ENCODE assay signal across 1 cellular context in genomic region chr19:3666545-3666856, GRCh38.
TF ChIP-seq lines count a peak whose summit lies in the region.

No MANE protein-coding gene starts in this region.

TF ChIP-seq in GM12878, 131 proteins besides CTCF, POLR2A, EP300 and RAD21:
- 0 out of 2 replicates have a peak, but pooled peaks have one; percentile 12 for TF ChIP-seq TARDBP (IDR thresholded peaks at IDR 0.05; ENCODE audit: borderline replicate concordance)
- peak; percentile 32 for TF ChIP-seq NR2C2 (IDR thresholded peaks at IDR 0.05; ENCODE audit: borderline replicate concordance, control insufficient read depth, insufficient read length, low read depth)
